In the genomic region with DNA sequence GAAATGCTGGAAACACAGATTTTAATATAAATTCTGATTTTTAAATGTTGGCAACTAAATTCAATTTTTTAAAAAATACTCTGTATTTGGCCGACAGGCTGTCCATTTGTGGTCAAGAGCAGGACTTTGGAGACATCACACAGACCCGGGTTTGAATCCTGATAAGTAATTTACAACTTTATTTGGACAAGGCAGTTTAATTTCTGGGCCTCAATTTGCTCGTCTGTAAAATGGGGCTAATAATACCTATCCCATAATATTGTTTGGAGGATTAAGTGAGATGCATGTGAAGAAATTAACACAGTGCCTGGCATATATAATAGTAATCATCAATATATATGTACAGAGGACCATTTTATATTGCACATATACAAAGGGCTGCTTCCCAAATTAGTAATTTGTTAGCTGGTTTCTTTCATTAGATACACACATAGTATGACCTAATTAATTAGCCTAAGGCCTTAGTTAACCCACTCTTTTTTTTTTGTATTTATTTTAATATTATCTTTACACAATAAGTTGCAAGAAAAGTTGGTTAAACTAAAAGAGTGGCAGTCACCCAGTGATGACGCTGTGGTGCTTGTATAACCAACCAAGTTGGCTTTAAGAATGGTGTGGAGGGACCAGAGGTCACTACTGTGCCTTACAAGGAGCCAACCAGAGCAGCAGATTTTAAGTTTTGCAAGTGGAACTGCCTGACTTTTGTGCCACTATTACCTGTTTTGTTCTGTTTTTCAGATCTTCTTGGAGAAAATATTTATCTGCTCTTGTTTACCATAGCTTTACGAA, we compare ENCODE assay signal across 8 cellular contexts. TPM values are rescaled to one million over a fixed set of nuclear protein-coding genes. Genes with fewer than 3 reads are reported as not detected.
A peak's percentile ranks its signal among the peaks of the same experiment; 100 is the strongest.
DNase-seq lines count a peak whose midpoint lies in the region; ATAC-seq and TF ChIP-seq lines count a peak whose summit lies in the region.

No MANE protein-coding gene starts in this region.

- H2BK12ac ChIP-seq in H9 (ENCODE audit: insufficient read length, low read depth, low read length), result no peak overlapping the region

- H3K79me1 ChIP-seq in H9 (ENCODE audit: insufficient read depth, low read depth, low read length, poor library complexity, severe bottlenecking), result no peaks in the 10 kb centered on the region

- H3K4me1 ChIP-seq in H9 (ENCODE audit: insufficient read depth, low read length) (no peaks in the 10 kb centered on the region), PC-3 (ENCODE audit: insufficient read depth, low read length) (peaks cover 4% of the 10 kb centered on the region)
- H3K4me1 ChIP-seq in naive thymus-derived CD4-positive, alpha-beta T cell (ENCODE audit: control insufficient read depth in 2 of 2, insufficient read depth in 2 of 2, low read length in 2 of 2), result peaks cover 5 to 28% of the 10 kb centered on the region in 2 donors

- H3K56ac ChIP-seq in H9 (ENCODE audit: insufficient read length, low read depth, low read length), result no peak overlapping the region

- no peak overlapping the region for H3T11ph ChIP-seq in H9 (ENCODE audit: low read length)

- H2BK5ac ChIP-seq in H9 (ENCODE audit: insufficient read length, low read length), result no peak overlapping the region

- no peak overlapping the region for H3K18ac ChIP-seq in H9 (ENCODE audit: insufficient read length, low read depth, low read length)

- intact Hi-C loops in PC-3 (cut with micrococcal nuclease), result loop anchor here (2.0 to 5.0 kb wide), 2 partner anchors 88 to 115 kb away; partner anchors contain the start of genes CCPG1 and PIERCE2
- intact Hi-C loops in naive thymus-derived CD4-positive, alpha-beta T cell (cut with micrococcal nuclease), result loop anchor here (1.0 to 10.0 kb wide), 7 partner anchors 29 to 675 kb away; partner anchors contain the start of genes CCPG1 (in 2 of the 2), PIERCE2 (in 2 of the 2), NEDD4 (in 1 of the 2) and RSL24D1 (in 1 of the 2)

- no peak overlapping the region for H3K23ac ChIP-seq in H9 (ENCODE audit: insufficient read length, low read depth, low read length)

- no peaks in the 10 kb centered on the region for H3K9me3 ChIP-seq in H9 (ENCODE audit: control insufficient read depth, low read depth, low read length)
- no peaks in the 10 kb centered on the region for H3K9me3 ChIP-seq in PC-3 (ENCODE audit: low read length)
- H3K9me3 ChIP-seq in naive thymus-derived CD4-positive, alpha-beta T cell (ENCODE audit: control insufficient read depth in 2 of 3, low read length in 3 of 3), result no peaks in the 10 kb centered on the region

- H4K5ac ChIP-seq in H9 (ENCODE audit: insufficient read length, low read depth, low read length), result no peak overlapping the region

- peak overlapping the region; percentile 64 for H3K4me2 ChIP-seq in H9 (ENCODE audit: insufficient read depth, insufficient read length, low read length)
- H3K4me2 ChIP-seq in PC-3 (ENCODE audit: low read length), result peak overlapping the region; percentile 75

- H3K36me3 ChIP-seq in GM06990 (ENCODE audit: control insufficient read depth, insufficient read depth, low read length) (no peaks in the 10 kb centered on the region), PC-3 (ENCODE audit: low read depth, low read length) (no peaks in the 10 kb centered on the region)
- peaks cover 0 to 4% (median 0%) of the 10 kb centered on the region in 3 experiments for H3K36me3 ChIP-seq in naive thymus-derived CD4-positive, alpha-beta T cell (ENCODE audit: control insufficient read depth in 2 of 3, insufficient read depth in 3 of 3, low read length in 3 of 3)

- no peaks in the 10 kb centered on the region for H3F3A ChIP-seq in PC-3 (ENCODE audit: low read length, unreplicated experiment)

- ATAC-seq in PC-3 (no peak), HG02973 (IDR thresholded peaks at IDR 0.05; ENCODE audit: unreplicated experiment) (no peak)
- ATAC-seq in effector memory CD8-positive, alpha-beta T cell (replicated peaks), result no peak
- no peak for ATAC-seq in naive thymus-derived CD4-positive, alpha-beta T cell

- POLR2A ChIA-PET in PC-3 (lab: Charles Lee; ENCODE audit: unreplicated experiment), result no interaction called here
- POLR2A ChIA-PET in naive thymus-derived CD4-positive, alpha-beta T cell (lab: Charles Lee), result interaction anchor here (0.7 to 3.4 kb wide), 12 partner anchors 12 to 175 kb away, joined by 3 to 25 read pairs (median 5); partner anchors contain the start of genes CCPG1, PIERCE2 and RSL24D1

- no peak overlapping the region for H2BK15ac ChIP-seq in H9 (ENCODE audit: low read depth, low read length)

- peak overlapping the region; percentile 91 to 98 for H3K4me3 Mint-ChIP-seq in H9
- H3K4me3 Mint-ChIP-seq in effector memory CD8-positive, alpha-beta T cell, result peak overlapping the region; percentile 97 to 98
- H3K4me3 Mint-ChIP-seq in naive thymus-derived CD4-positive, alpha-beta T cell, result peak overlapping the region; percentile 98 to 99 (median 98)

- H3K79me2 ChIP-seq in H9 (ENCODE audit: insufficient read depth, low read length), result no peaks in the 10 kb centered on the region
- H3K79me2 ChIP-seq in PC-3 (ENCODE audit: low read length), result peaks cover 33% of the 10 kb centered on the region

- DNase-seq in GM06990 (ENCODE audit: extremely low read depth, insufficient read length) (peak; percentile 23), H9 (no peak), PC-3 (peak; percentile 28), NCI-H1694 treated with DMSO at 0.1 percent for 48 hours (lab: John Stamatoyannopoulos, UW) (no peak), occipital lobe (lab: John Stamatoyannopoulos, UW) (no peak)
- no peak for DNase-seq in effector memory CD8-positive, alpha-beta T cell
- DNase-seq in naive thymus-derived CD4-positive, alpha-beta T cell, result no peak

- no peak overlapping the region for H2BK120ac ChIP-seq in H9 (ENCODE audit: low read depth, low read length, poor library complexity, severe bottlenecking)

- peaks cover 0 to 7% (median 3%) of the 10 kb centered on the region in 3 experiments; a peak in 5 of 7 replicates for H3K36me3 Mint-ChIP-seq in H9 (ENCODE audit: insufficient read depth in 1 of 3, low read depth in 3 of 3)
- H3K36me3 Mint-ChIP-seq in effector memory CD8-positive, alpha-beta T cell (ENCODE audit: insufficient read depth), result peaks cover 40% of the 10 kb centered on the region
- peaks cover 5 to 32% (median 24%) of the 10 kb centered on the region in 5 donors for H3K36me3 Mint-ChIP-seq in naive thymus-derived CD4-positive, alpha-beta T cell

- H2BK20ac ChIP-seq in H9 (ENCODE audit: low read depth, low read length, poor library complexity, severe bottlenecking), result no peak overlapping the region

- H3K23me2 ChIP-seq in H9 (ENCODE audit: insufficient read length, low read depth, low read length, poor library complexity, severe bottlenecking), result peaks cover 4% of the 10 kb centered on the region

- H3K4me3 ChIP-seq in GM06990 (replicated peaks; ENCODE audit: low read depth, low read length), result peak overlapping the region; percentile 89
- H3K4me3 ChIP-seq in PC-3 (ENCODE audit: low read length), result peak overlapping the region; percentile 93
- peak overlapping the region; percentile 95 for H3K4me3 ChIP-seq in naive thymus-derived CD4-positive, alpha-beta T cell (ENCODE audit: low read length)

- H3K27ac ChIP-seq in H9 (ENCODE audit: insufficient read length, low read depth, low read length) (no peak overlapping the region), PC-3 (ENCODE audit: low read length) (peak overlapping the region; percentile 82; the same call in 1 of the 2 replicates)
- peak overlapping the region; percentile 98 for H3K27ac ChIP-seq in naive thymus-derived CD4-positive, alpha-beta T cell (ENCODE audit: low read depth, low read length)

- H3K9me2 ChIP-seq in PC-3 (replicated peaks; ENCODE audit: low read length), result no peaks in the 10 kb centered on the region

- no peaks in the 10 kb centered on the region for H3K9me3 Mint-ChIP-seq in H9
- no peaks in the 10 kb centered on the region for H3K9me3 Mint-ChIP-seq in effector memory CD8-positive, alpha-beta T cell
- H3K9me3 Mint-ChIP-seq in naive thymus-derived CD4-positive, alpha-beta T cell, result peaks cover 0 to 7% (median 0%) of the 10 kb centered on the region in 11 donors

- CTCF ChIA-PET in PC-3 (lab: Charles Lee), result no interaction called here
- CTCF ChIA-PET in naive thymus-derived CD4-positive, alpha-beta T cell (lab: Charles Lee), result interaction anchor here (0.7 to 1.5 kb wide), 4 partner anchors 29 to 123 kb away, joined by 3 to 6 read pairs (median 4); partner anchors contain the start of gene RSL24D1

- TF ChIP-seq CTCF in GM06990 (IDR thresholded peaks at IDR 0.05; ENCODE audit: insufficient read depth, low read length, poor library complexity, severe bottlenecking), result no peak
- TF ChIP-seq CTCF in H9 (conservative IDR thresholded peaks at IDR 0.05), result no peak
- TF ChIP-seq CTCF in PC-3 (conservative IDR thresholded peaks at IDR 0.05; ENCODE audit: low read depth, low read length), result no peak

- no peaks in the 10 kb centered on the region for H3K27me3 Mint-ChIP-seq in H9 (ENCODE audit: low read depth)
- H3K27me3 Mint-ChIP-seq in effector memory CD8-positive, alpha-beta T cell, result no peaks in the 10 kb centered on the region
- H3K27me3 Mint-ChIP-seq in naive thymus-derived CD4-positive, alpha-beta T cell, result no peaks in the 10 kb centered on the region

- H3K27me3 ChIP-seq in GM06990 (replicated peaks; ENCODE audit: control insufficient read depth, insufficient read depth, low read length), result no peaks in the 10 kb centered on the region
- H3K27me3 ChIP-seq in H9 (ENCODE audit: insufficient read depth, low read length), result no peaks in the 10 kb centered on the region
- no peaks in the 10 kb centered on the region for H3K27me3 ChIP-seq in PC-3 (ENCODE audit: low read length)
- no peaks in the 10 kb centered on the region for H3K27me3 ChIP-seq in naive thymus-derived CD4-positive, alpha-beta T cell (ENCODE audit: control insufficient read depth in 2 of 2, insufficient read depth in 2 of 2, low read length in 2 of 2)

- H4K91ac ChIP-seq in H9 (ENCODE audit: insufficient read length, low read depth, low read length), result no peak overlapping the region

- no TSS peak for BruUV-seq in PC-3 (replicated peaks; lab: Mats Ljungman, UMichigan)

- no peak overlapping the region for H2AK5ac ChIP-seq in H9 (ENCODE audit: insufficient read length, low read length)

- H3K4ac ChIP-seq in H9 (ENCODE audit: low read depth, low read length), result no peak overlapping the region

- H4K20me1 ChIP-seq in H9 (ENCODE audit: control insufficient read depth, insufficient read depth, insufficient read length), result no peaks in the 10 kb centered on the region
- no peaks in the 10 kb centered on the region for H4K20me1 ChIP-seq in PC-3 (ENCODE audit: low read length)

- H3K9ac ChIP-seq in H9 (ENCODE audit: extremely low read depth, insufficient read length, low read length) (no peak overlapping the region), PC-3 (ENCODE audit: low read length) (peak overlapping the region; percentile 91)

- H3K27ac Mint-ChIP-seq in H9, result peak overlapping the region in 1 of 3 experiments; percentile 96; a peak in 1 of 7 replicates
- peak overlapping the region; percentile 100 for H3K27ac Mint-ChIP-seq in effector memory CD8-positive, alpha-beta T cell
- H3K27ac Mint-ChIP-seq in naive thymus-derived CD4-positive, alpha-beta T cell, result peak overlapping the region; percentile 99 to 100 (median 100)

- WGBS in H9 (ENCODE audit: extremely low coverage, insufficient read length, low lambda C conversion rate), result no CpG with 5 or more reads among the region's 5 CpGs

- H2AFZ ChIP-seq in H9 (ENCODE audit: low read length), result peak overlapping the region; percentile 53
- peak overlapping the region; percentile 88 for H2AFZ ChIP-seq in PC-3 (ENCODE audit: low read length)

- H3K14ac ChIP-seq in H9 (ENCODE audit: insufficient read depth, low read length), result no peak overlapping the region

- no peak overlapping the region for H4K8ac ChIP-seq in H9 (replicated peaks; ENCODE audit: insufficient read length, low read depth, low read length)

- peaks cover 25 to 31% of the 10 kb centered on the region in 2 experiments for H3K4me1 Mint-ChIP-seq in H9
- peaks cover 39 to 46% of the 10 kb centered on the region in 2 donors for H3K4me1 Mint-ChIP-seq in effector memory CD8-positive, alpha-beta T cell (ENCODE audit: low read depth in 2 of 2)
- peaks cover 38 to 82% (median 68%) of the 10 kb centered on the region in 7 donors for H3K4me1 Mint-ChIP-seq in naive thymus-derived CD4-positive, alpha-beta T cell

RNA-seq across cellular contexts. Expression of gene PIGB, which starts 0.7 kb away (rescaled TPM):
- total RNA-seq in H9 (2021) (6.7 and 9.0 TPM in 2 replicates), PC-3 (2014; rRNA removed) (10.9 and 15.3 TPM in 2 replicates), occipital lobe (6.9 TPM)
- total RNA-seq in naive thymus-derived CD4-positive, alpha-beta T cell, result 10 to 100 TPM; 21.4 to 30.2 (median 24.3) TPM
- 10 to 100 TPM; 11.9 to 21.0 TPM for polyA plus RNA-seq in naive thymus-derived CD4-positive, alpha-beta T cell

RNA-seq across cellular contexts. Expression of gene PIGBOS1, which starts 0.8 kb away (rescaled TPM):
- total RNA-seq in H9 (2021) (10.4 and 11.5 TPM in 2 replicates), PC-3 (2014; rRNA removed) (8.4 and 8.6 TPM in 2 replicates), occipital lobe (6.4 TPM)
- 10 to 100 TPM in 4 of 5 experiments, 1 to 10 TPM in 1; 8.8 to 21.3 (median 12.5) TPM for total RNA-seq in naive thymus-derived CD4-positive, alpha-beta T cell
- 10 to 100 TPM; 30.6 to 49.8 TPM for polyA plus RNA-seq in naive thymus-derived CD4-positive, alpha-beta T cell

RNA-seq across cellular contexts. Expression of gene RAB27A, which starts 30.1 kb away (rescaled TPM):
- total RNA-seq in H9 (2021), result 6.0 and 6.8 TPM in 2 replicates
- 6.3 and 9.4 TPM in 2 replicates for total RNA-seq in PC-3 (2014; rRNA removed)
- total RNA-seq in naive thymus-derived CD4-positive, alpha-beta T cell, result 10 to 100 TPM; 17.1 to 69.9 (median 20.7) TPM
- polyA plus RNA-seq in naive thymus-derived CD4-positive, alpha-beta T cell, result 10 to 100 TPM; 17.6 to 25.4 TPM
- 7.6 TPM for total RNA-seq in occipital lobe

Comparison
In these comparisons a context has a peak if more than half of its experiments do, and no peak if none do; other contexts are left out.
1. DNase-seq: peak in GM06990 (single experiment) and PC-3 (single experiment); none in H9 (single experiment), effector memory CD8-positive, alpha-beta T cell (0 of 3), naive thymus-derived CD4-positive, alpha-beta T cell (0 of 9), NCI-H1694 treated with DMSO at 0.1 percent for 48 hours (single experiment) and occipital lobe (single experiment).
2. Peak in every context shown above with its lines, with median percentiles within 50 percentile points of each other: H3K4me3 ChIP-seq and H3K4me3 Mint-ChIP-seq.